27 cellular contexts compared by ENCODE assay signal in genomic region chr3:65975031-65975430, GRCh38.
"Had no signal": no experiment of that assay in that cellular context is flagged by ENCODE, and none has a peak within 500 bp of the region (broad histone marks: within the 10 kb centered on the region; RNA-seq: fewer than 3 reads in every experiment).

No MANE protein-coding gene starts in this region.

- H3K4me3 ChIP-seq: adrenal gland, body of pancreas, colonic mucosa, dorsolateral prefrontal cortex had no signal

- H3K9me3 Mint-ChIP-seq: activated CD4-positive, alpha-beta T cell treated with anti-CD3 and anti-CD28 coated beads, Interleukin-2, amount 10 ng/mL, durations not matched to agents 7 days and 5 days; dendritic cell treated with granulocyte-macrophage colony-stimulating factor and Interleukin-4, amounts not matched to agents 40 ng/mL and 50 ng/mL, for 4 days; endodermal cell had no signal

- H3K27ac Mint-ChIP-seq: activated CD4-positive, alpha-beta memory T cell treated with anti-CD3 and anti-CD28 coated beads, Interleukin-2, amount 10 ng/mL, durations not matched to agents 7 days and 5 days; activated CD4-positive, alpha-beta T cell treated with anti-CD3 and anti-CD28 coated beads, Interleukin-2, amount 10 ng/mL, durations not matched to agents 7 days and 5 days; activated naive CD8-positive, alpha-beta T cell; activated T-helper 17 cell treated with anti-CD3 and anti-CD28 coated beads, Interleukin-2, amount 50 U/mL, for 72 hours; dendritic cell treated with granulocyte-macrophage colony-stimulating factor and Interleukin-4, amounts not matched to agents 40 ng/mL and 50 ng/mL, for 4 days; endodermal cell; T-helper 17 cell had no signal

- ATAC-seq: activated T-cell treated with anti-CD3 and anti-CD28 coated beads, Interleukin-2, amount 50 U/mL, for 4 hours; activated T-helper 17 cell treated with anti-CD3 and anti-CD28 coated beads, Interleukin-2, amount 50 U/mL, for 72 hours; body of pancreas; esophagus mucosa; T-helper 17 cell had no signal

- H3K4me3 Mint-ChIP-seq: activated CD4-positive, alpha-beta memory T cell treated with anti-CD3 and anti-CD28 coated beads, Interleukin-2, amount 10 ng/mL, durations not matched to agents 7 days and 5 days; activated CD4-positive, alpha-beta T cell treated with anti-CD3 and anti-CD28 coated beads, Interleukin-2, amount 10 ng/mL, durations not matched to agents 7 days and 5 days; activated naive CD8-positive, alpha-beta T cell; activated T-cell treated with anti-CD3 and anti-CD28 coated beads, Interleukin-2, amount 50 U/mL, for 4 hours; activated T-helper 17 cell treated with anti-CD3 and anti-CD28 coated beads, Interleukin-2, amount 50 U/mL, for 72 hours; dendritic cell treated with granulocyte-macrophage colony-stimulating factor and Interleukin-4, amounts not matched to agents 40 ng/mL and 50 ng/mL, for 4 days; endodermal cell; T-helper 17 cell had no signal

- H3K36me3 Mint-ChIP-seq: activated naive CD8-positive, alpha-beta T cell had no signal

- H3K27me3 ChIP-seq: adrenal gland, body of pancreas, colonic mucosa, dorsolateral prefrontal cortex had no signal

- H3K27me3 Mint-ChIP-seq: activated CD4-positive, alpha-beta memory T cell treated with anti-CD3 and anti-CD28 coated beads, Interleukin-2, amount 10 ng/mL, durations not matched to agents 7 days and 5 days; activated CD4-positive, alpha-beta T cell treated with anti-CD3 and anti-CD28 coated beads, Interleukin-2, amount 10 ng/mL, durations not matched to agents 7 days and 5 days; activated naive CD8-positive, alpha-beta T cell; dendritic cell treated with granulocyte-macrophage colony-stimulating factor and Interleukin-4, amounts not matched to agents 40 ng/mL and 50 ng/mL, for 4 days; T-helper 17 cell had no signal

- H3K9me3 ChIP-seq: adrenal gland, body of pancreas, colonic mucosa had no signal

- H3K27ac ChIP-seq: colonic mucosa, dorsolateral prefrontal cortex had no signal

- H3K4me1 Mint-ChIP-seq: activated CD4-positive, alpha-beta memory T cell treated with anti-CD3 and anti-CD28 coated beads, Interleukin-2, amount 10 ng/mL, durations not matched to agents 7 days and 5 days; activated CD4-positive, alpha-beta T cell treated with anti-CD3 and anti-CD28 coated beads, Interleukin-2, amount 10 ng/mL, durations not matched to agents 7 days and 5 days; T-helper 17 cell had no signal

- H3K4me1 ChIP-seq: colonic mucosa had no signal

- DNase-seq: activated CD4-positive, alpha-beta memory T cell treated with anti-CD3 and anti-CD28 coated beads, Interleukin-2, amount 10 ng/mL, durations not matched to agents 7 days and 5 days; activated CD4-positive, alpha-beta T cell treated with anti-CD3 and anti-CD28 coated beads for 1 hour; activated CD4-positive, alpha-beta T cell treated with anti-CD3 and anti-CD28 coated beads for 4 hours; activated CD4-positive, alpha-beta T cell treated with anti-CD3 and anti-CD28 coated beads, Interleukin-2, amount 10 ng/mL, durations not matched to agents 7 days and 5 days; activated CD4-positive, alpha-beta T cell treated with anti-CD3 and anti-CD28 coated beads, Interleukin-2, amount 50 U/mL, for 4 hours; activated effector memory CD4-positive, alpha-beta T cell treated with Interleukin-2 at 50 U/mL for 16 hours; activated gamma-delta T cell treated with Interleukin-2 at 50 U/mL for 16 hours; activated naive CD4-positive, alpha-beta T cell treated with anti-CD3 and anti-CD28 coated beads, Interleukin-2, amount 50 U/mL, for 16 hours; activated naive CD4-positive, alpha-beta T cell treated with Interleukin-2 at 50 U/mL for 16 hours; activated T-cell treated with anti-CD3 and anti-CD28 coated beads, Interleukin-2, amount 50 U/mL, for 4 hours; adrenal gland; amygdala; aorta; body of pancreas; caudate nucleus; colonic mucosa; dorsolateral prefrontal cortex; effector memory CD4-positive, alpha-beta T cell; endodermal cell; foreskin fibroblast; head of caudate nucleus; T-helper 1 cell; T-helper 17 cell had no signal

- H3K36me3 ChIP-seq: adrenal gland, colonic mucosa had no signal
